ENCODE assay signal across 11 cellular contexts in genomic region chr9:79362100-79363081, GRCh38.
A peak's percentile ranks its signal among the peaks of the same experiment; 100 is the strongest.
DNase-seq lines count a peak whose midpoint lies in the region; ATAC-seq and TF ChIP-seq lines count a peak whose summit lies in the region.
"Had no signal": no experiment of that assay in that cellular context is flagged by ENCODE, and none has a peak within 500 bp of the region (broad histone marks: within the 10 kb centered on the region; RNA-seq: fewer than 3 reads in every experiment).

No MANE protein-coding gene starts in this region.

- peak; percentile 88 for DNase-seq in DMS53 (lab: John Stamatoyannopoulos, UW)
- DNase-seq in NCI-H748 (lab: John Stamatoyannopoulos, UW; ENCODE audit: unreplicated experiment), result peak; percentile 85
- no peak for DNase-seq in NOMO-1 treated with dmso at 0.1 percent for 144 hours (lab: John Stamatoyannopoulos, UW; ENCODE audit: unreplicated experiment)
- DNase-seq in amniotic stem cell (lab: John Stamatoyannopoulos, UW), result no peak
- DNase-seq in progenitor cell of endocrine pancreas (ENCODE audit: low spot score, unreplicated experiment), result no peak
- no peak for DNase-seq in HUDEP-2 (lab: John Stamatoyannopoulos, UW; ENCODE audit: unreplicated experiment in 76 of 76)
- DNase-seq: activated naive CD8-positive, alpha-beta T cell treated with anti-CD3 and anti-CD28 coated beads for 36 hours; dorsolateral prefrontal cortex; naive thymus-derived CD8-positive, alpha-beta T cell had no signal

- H3K4me1 ChIP-seq in HUES64 (ENCODE audit: insufficient read depth, low read length), result peaks cover 36% of the 10 kb centered on the region

- peak overlapping the region; percentile 9; the same call in 1 of the 2 replicates for H3K27ac ChIP-seq in HUES64 (ENCODE audit: low read depth, low read length)
- H3K27ac ChIP-seq: dorsolateral prefrontal cortex had no signal

- no peaks in the 10 kb centered on the region for H3K9me3 ChIP-seq in HUES64 (ENCODE audit: insufficient read depth, low read depth, low read length)

- no peak overlapping the region for H3K4me3 Mint-ChIP-seq in progenitor cell of endocrine pancreas (ENCODE audit: low read depth)
- H3K4me3 Mint-ChIP-seq: activated naive CD8-positive, alpha-beta T cell treated with anti-CD3 and anti-CD28 coated beads for 36 hours; naive thymus-derived CD8-positive, alpha-beta T cell had no signal

- ATAC-seq in esophagus mucosa, result peak; percentile 42
- ATAC-seq: naive thymus-derived CD8-positive, alpha-beta T cell had no signal

- H3K27me3 Mint-ChIP-seq in progenitor cell of endocrine pancreas, result peaks cover 53% of the 10 kb centered on the region

- no peak for TF ChIP-seq CTCF in progenitor cell of endocrine pancreas (IDR thresholded peaks at IDR 0.05; ENCODE audit: unreplicated experiment)

- H3K36me3 Mint-ChIP-seq in progenitor cell of endocrine pancreas (ENCODE audit: insufficient read depth), result no peaks in the 10 kb centered on the region
- H3K36me3 Mint-ChIP-seq: activated naive CD8-positive, alpha-beta T cell treated with anti-CD3 and anti-CD28 coated beads for 36 hours; naive thymus-derived CD8-positive, alpha-beta T cell had no signal

- peaks cover 11% of the 10 kb centered on the region for H3K4me1 Mint-ChIP-seq in progenitor cell of endocrine pancreas (ENCODE audit: low read depth)

- 31% methylated on average over 9 of the region's 9 CpGs for WGBS in HUES64

- peaks cover 11% of the 10 kb centered on the region; the same call in 1 of the 2 replicates for H3K27me3 ChIP-seq in HUES64 (ENCODE audit: insufficient read depth, low read length)

- no peak overlapping the region for H3K27ac Mint-ChIP-seq in progenitor cell of endocrine pancreas
- H3K27ac Mint-ChIP-seq: activated naive CD8-positive, alpha-beta T cell treated with anti-CD3 and anti-CD28 coated beads for 36 hours; naive thymus-derived CD8-positive, alpha-beta T cell had no signal

- H3K36me3 ChIP-seq in HUES64 (ENCODE audit: insufficient read depth, low read length), result no peaks in the 10 kb centered on the region

- peak overlapping the region; percentile 15; the same call in 1 of the 2 replicates for H3K4me3 ChIP-seq in HUES64 (ENCODE audit: low read length)
- H3K4me3 ChIP-seq: dorsolateral prefrontal cortex had no signal

- no peaks in the 10 kb centered on the region for H3K9me3 Mint-ChIP-seq in progenitor cell of endocrine pancreas (ENCODE audit: low read depth)
- H3K9me3 Mint-ChIP-seq: activated naive CD8-positive, alpha-beta T cell treated with anti-CD3 and anti-CD28 coated beads for 36 hours; naive thymus-derived CD8-positive, alpha-beta T cell had no signal

- H3K9ac ChIP-seq in HUES64 (ENCODE audit: low read depth, low read length), result no peak overlapping the region

Comparison
In these comparisons a context has a peak if more than half of its experiments do, and no peak if none do; other contexts are left out.
1. DNase-seq: peak in DMS53 (single experiment) and NCI-H748 (single experiment); none in NOMO-1 treated with dmso at 0.1 percent for 144 hours (single experiment), amniotic stem cell (single experiment), progenitor cell of endocrine pancreas (single experiment) and HUDEP-2 (0 of 76).